Comparison of ENCODE assay signal across 12 cellular contexts in genomic region chr6:156839591-156840001, GRCh38.
DNase-seq lines count a peak whose midpoint lies in the region; ATAC-seq and TF ChIP-seq lines count a peak whose summit lies in the region.
"Had no signal": no experiment of that assay in that cellular context is flagged by ENCODE, and none has a peak within 500 bp of the region (broad histone marks: within the 10 kb centered on the region; RNA-seq: fewer than 3 reads in every experiment).

No MANE protein-coding gene starts in this region.

- H3K27ac ChIP-seq in heart left ventricle (peak overlapping the region in 11 of 12 donors; percentile 17 to 62 (median 56)), sigmoid colon (no peak overlapping the region)

- H3K27me3 ChIP-seq in heart left ventricle = no peaks in the 10 kb centered on the region
- no peaks in the 10 kb centered on the region for H3K27me3 ChIP-seq in sigmoid colon
- H3K27me3 ChIP-seq: vagina had no signal

- intact Hi-C loops in heart left ventricle (cut with DNase I) (loop anchor here in 3 of 10 donors (5.0 to 10.0 kb wide), 3 partner anchors 52 to 155 kb away; no protein-coding TSS in a partner anchor), sigmoid colon (cut with DNase I) (no loop called here)

- WGBS in heart left ventricle, 4 donors = 16 to 27% (median 18%) methylated on average over 9 of the region's 9 CpGs
- 86 to 90% methylated on average over 9 of the region's 9 CpGs for WGBS in sigmoid colon, 2 donors

- TF ChIP-seq POLR2A in heart left ventricle (IDR thresholded peaks at IDR 0.05) = no peak
- TF ChIP-seq POLR2A in sigmoid colon (IDR thresholded peaks at IDR 0.05) = no peak

- ATAC-seq in heart left ventricle (peak; percentile 68 to 93 (median 84)), GM18520 (IDR thresholded peaks at IDR 0.05; ENCODE audit: unreplicated experiment) (no peak), HG02588 (IDR thresholded peaks at IDR 0.05; ENCODE audit: unreplicated experiment) (no peak)
- ATAC-seq: effector memory CD8-positive, alpha-beta T cell had no signal

- no peak for TF ChIP-seq EP300 in sigmoid colon (IDR thresholded peaks at IDR 0.05)

- DNase-seq in G401 (ENCODE audit: low spot score) (peak; percentile 50), astrocyte of the cerebellum (ENCODE audit: low read depth) (peak; percentile 26), heart left ventricle (peak in 4 of 5 donors; percentile 31 to 65 (median 52)), sigmoid colon (peak; percentile 74)
- DNase-seq in activated CD4-positive, alpha-beta T cell treated with anti-CD3 and anti-CD28 coated beads, Interleukin-2, amount 50 U/mL, for 4 hours = no peak
- DNase-seq in activated naive CD4-positive, alpha-beta T cell treated with Interleukin-2 at 50 U/mL for 16 hours = no peak
- DNase-seq: effector memory CD8-positive, alpha-beta T cell; immature natural killer cell; NCI-H2171 treated with DMSO at 0.1 percent for 48 hours had no signal

- H3K9me3 ChIP-seq in heart left ventricle = no peaks in the 10 kb centered on the region
- H3K9me3 ChIP-seq in sigmoid colon = no peaks in the 10 kb centered on the region
- H3K9me3 ChIP-seq: vagina had no signal

- H3K4me1 ChIP-seq in heart left ventricle (peaks cover 0 to 75% (median 57%) of the 10 kb centered on the region in 12 donors), sigmoid colon (peaks cover 0 to 77% (median 54%) of the 10 kb centered on the region in 4 donors)

- in situ Hi-C loops in G401 (cut with HindIII; ENCODE audit: low sequenced_read_pairs) = no loop called here
- in situ Hi-C loops in astrocyte of the cerebellum (cut with HindIII; ENCODE audit: low sequenced_read_pairs) = no loop called here

- H3K4me3 ChIP-seq in astrocyte of the cerebellum (ENCODE audit: low read depth, low read length) (no peak overlapping the region), heart left ventricle (peak overlapping the region in 5 of 12 donors; percentile 0 to 28 (median 9)), sigmoid colon (no peak overlapping the region)
- H3K4me3 ChIP-seq: vagina had no signal

- no peak for TF ChIP-seq CTCF in astrocyte of the cerebellum (IDR thresholded peaks at IDR 0.05; ENCODE audit: low read depth, low read length, missing control alignments)
- no peak for TF ChIP-seq CTCF in heart left ventricle (IDR thresholded peaks at IDR 0.05)
- TF ChIP-seq CTCF in sigmoid colon (IDR thresholded peaks at IDR 0.05) = no peak

- H3K36me3 ChIP-seq in heart left ventricle (peaks cover 0 to 7% (median 0%) of the 10 kb centered on the region in 9 donors), sigmoid colon (no peaks in the 10 kb centered on the region)
- H3K36me3 ChIP-seq: vagina had no signal

Comparison
In these comparisons a context has a peak if more than half of its experiments do, and no peak if none do; other contexts are left out.
1. DNase-seq: peak in G401 (single experiment), astrocyte of the cerebellum (single experiment), heart left ventricle (4 of 5) and sigmoid colon (single experiment); none in activated CD4-positive, alpha-beta T cell treated with anti-CD3 and anti-CD28 coated beads, Interleukin-2, amount 50 U/mL, for 4 hours (0 of 2) and activated naive CD4-positive, alpha-beta T cell treated with Interleukin-2 at 50 U/mL for 16 hours (single experiment).
2. ATAC-seq: peak in heart left ventricle (4 of 4); none in GM18520 (single experiment) and HG02588 (single experiment).
3. H3K27ac ChIP-seq: peak in heart left ventricle (11 of 12); none in sigmoid colon (0 of 4).